In the genomic region with DNA sequence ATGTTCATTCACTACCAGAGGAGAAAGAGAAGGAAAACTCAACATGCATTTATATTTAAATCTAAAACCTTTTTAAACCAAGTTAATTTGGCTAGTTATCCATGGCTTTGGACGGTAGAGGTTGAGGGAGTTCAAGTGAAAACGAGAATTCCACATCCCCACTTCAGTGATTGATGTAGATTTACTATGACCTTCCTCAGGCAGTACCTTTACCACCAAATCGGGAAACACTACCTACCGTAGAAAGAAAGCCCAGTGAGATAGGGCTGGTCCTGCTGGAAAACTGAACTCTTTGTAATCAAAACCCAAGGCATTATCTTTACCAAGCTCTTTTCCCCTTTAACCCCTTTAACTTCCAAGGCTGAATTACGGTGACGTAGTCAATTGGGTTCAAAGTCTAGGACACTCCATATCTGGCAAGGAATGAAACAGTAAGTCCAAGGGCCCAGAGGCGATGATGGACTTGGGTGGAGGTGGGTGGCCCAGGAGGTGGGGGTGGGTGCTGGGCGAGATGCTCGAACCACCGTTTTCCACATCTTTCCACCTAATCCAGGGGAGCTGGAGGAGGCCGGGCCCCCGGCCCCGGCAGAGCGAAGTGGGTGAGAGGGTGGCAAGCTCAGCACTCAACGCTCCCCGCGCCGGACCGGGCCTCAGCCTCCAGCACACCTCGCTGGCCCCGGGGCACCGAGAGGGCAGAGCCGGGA, we compare ENCODE assay signal across 8 cellular contexts.
DNase-seq lines count a peak whose midpoint lies in the region; ATAC-seq lines count a peak whose summit lies in the region.

No MANE protein-coding gene starts in this region.

- peak overlapping the region; percentile 89 for H3K4me3 Mint-ChIP-seq in stimulated activated naive CD8-positive, alpha-beta T cell treated with anti-CD3 and anti-CD28 coated beads, Interleukin-15, Interleukin-2, amounts not matched to agents 100 ng/mL and 50 ng/mL, for 24 hours
- peak overlapping the region; percentile 83 to 99 for H3K4me3 Mint-ChIP-seq in stimulated activated naive CD8-positive, alpha-beta T cell treated with anti-CD3 and anti-CD28 coated beads, Interleukin-15, amount 100 ng/mL, for 72 hours

- no peaks in the 10 kb centered on the region for H3K27me3 ChIP-seq in layer of hippocampus (ENCODE audit: control insufficient read depth, insufficient read depth, low read length)

- DNase-seq in stimulated activated naive CD8-positive, alpha-beta T cell treated with anti-CD3 and anti-CD28 coated beads, Interleukin-15, Interleukin-2, amounts not matched to agents 100 U/mL and 50 U/mL, for 24 hours, result no peak
- DNase-seq in NOMO-1 treated with DMSO at 0.1 percent for 48 hours (lab: John Stamatoyannopoulos, UW; ENCODE audit: unreplicated experiment) (peak; percentile 7), caudate nucleus (lab: John Stamatoyannopoulos, UW) (peak in 19 of 61 donors; percentile 8 to 72 (median 50)), foreskin melanocyte (no peak)
- no peak for DNase-seq in stimulated activated naive CD8-positive, alpha-beta T cell treated with anti-CD3 and anti-CD28 coated beads, Interleukin-15, amount 100 ng/mL, for 72 hours

- peaks cover 16% of the 10 kb centered on the region for H3K36me3 Mint-ChIP-seq in stimulated activated naive CD8-positive, alpha-beta T cell treated with anti-CD3 and anti-CD28 coated beads, Interleukin-15, Interleukin-2, amounts not matched to agents 100 ng/mL and 50 ng/mL, for 24 hours (ENCODE audit: low read depth)

- ATAC-seq in stimulated activated naive CD8-positive, alpha-beta T cell treated with anti-CD3 and anti-CD28 coated beads, Interleukin-15, Interleukin-2, amounts not matched to agents 100 U/mL and 50 U/mL, for 24 hours, result no peak
- peak; percentile 9 for ATAC-seq in HG02798 (IDR thresholded peaks at IDR 0.05; ENCODE audit: poor library complexity, unreplicated experiment)
- no peak for ATAC-seq in stimulated activated naive CD8-positive, alpha-beta T cell treated with anti-CD3 and anti-CD28 coated beads, Interleukin-15, amount 100 ng/mL, for 72 hours

- peak overlapping the region; percentile 93 for H3K27ac ChIP-seq in caudate nucleus (ENCODE audit: low read depth, low read length)
- peak overlapping the region; percentile 95 for H3K27ac ChIP-seq in layer of hippocampus (ENCODE audit: low read depth, low read length)

- no peaks in the 10 kb centered on the region for H3K9me3 Mint-ChIP-seq in stimulated activated naive CD8-positive, alpha-beta T cell treated with anti-CD3 and anti-CD28 coated beads, Interleukin-15, Interleukin-2, amounts not matched to agents 100 ng/mL and 50 ng/mL, for 24 hours
- H3K9me3 Mint-ChIP-seq in stimulated activated naive CD8-positive, alpha-beta T cell treated with anti-CD3 and anti-CD28 coated beads, Interleukin-15, amount 100 ng/mL, for 72 hours, result no peaks in the 10 kb centered on the region

- H3K27ac Mint-ChIP-seq in stimulated activated naive CD8-positive, alpha-beta T cell treated with anti-CD3 and anti-CD28 coated beads, Interleukin-15, Interleukin-2, amounts not matched to agents 100 ng/mL and 50 ng/mL, for 24 hours, result peak overlapping the region; percentile 86
- peak overlapping the region; percentile 90 to 93 for H3K27ac Mint-ChIP-seq in stimulated activated naive CD8-positive, alpha-beta T cell treated with anti-CD3 and anti-CD28 coated beads, Interleukin-15, amount 100 ng/mL, for 72 hours

- H3K4me1 Mint-ChIP-seq in stimulated activated naive CD8-positive, alpha-beta T cell treated with anti-CD3 and anti-CD28 coated beads, Interleukin-15, Interleukin-2, amounts not matched to agents 100 ng/mL and 50 ng/mL, for 24 hours (ENCODE audit: low read depth), result peaks cover 49% of the 10 kb centered on the region
- peaks cover 61% of the 10 kb centered on the region for H3K4me1 Mint-ChIP-seq in stimulated activated naive CD8-positive, alpha-beta T cell treated with anti-CD3 and anti-CD28 coated beads, Interleukin-15, amount 100 ng/mL, for 72 hours

- H3K27me3 Mint-ChIP-seq in stimulated activated naive CD8-positive, alpha-beta T cell treated with anti-CD3 and anti-CD28 coated beads, Interleukin-15, Interleukin-2, amounts not matched to agents 100 ng/mL and 50 ng/mL, for 24 hours, result no peaks in the 10 kb centered on the region
- H3K27me3 Mint-ChIP-seq in stimulated activated naive CD8-positive, alpha-beta T cell treated with anti-CD3 and anti-CD28 coated beads, Interleukin-15, amount 100 ng/mL, for 72 hours, result no peaks in the 10 kb centered on the region
